2 cellular contexts compared by ENCODE assay signal in the genomic region with DNA sequence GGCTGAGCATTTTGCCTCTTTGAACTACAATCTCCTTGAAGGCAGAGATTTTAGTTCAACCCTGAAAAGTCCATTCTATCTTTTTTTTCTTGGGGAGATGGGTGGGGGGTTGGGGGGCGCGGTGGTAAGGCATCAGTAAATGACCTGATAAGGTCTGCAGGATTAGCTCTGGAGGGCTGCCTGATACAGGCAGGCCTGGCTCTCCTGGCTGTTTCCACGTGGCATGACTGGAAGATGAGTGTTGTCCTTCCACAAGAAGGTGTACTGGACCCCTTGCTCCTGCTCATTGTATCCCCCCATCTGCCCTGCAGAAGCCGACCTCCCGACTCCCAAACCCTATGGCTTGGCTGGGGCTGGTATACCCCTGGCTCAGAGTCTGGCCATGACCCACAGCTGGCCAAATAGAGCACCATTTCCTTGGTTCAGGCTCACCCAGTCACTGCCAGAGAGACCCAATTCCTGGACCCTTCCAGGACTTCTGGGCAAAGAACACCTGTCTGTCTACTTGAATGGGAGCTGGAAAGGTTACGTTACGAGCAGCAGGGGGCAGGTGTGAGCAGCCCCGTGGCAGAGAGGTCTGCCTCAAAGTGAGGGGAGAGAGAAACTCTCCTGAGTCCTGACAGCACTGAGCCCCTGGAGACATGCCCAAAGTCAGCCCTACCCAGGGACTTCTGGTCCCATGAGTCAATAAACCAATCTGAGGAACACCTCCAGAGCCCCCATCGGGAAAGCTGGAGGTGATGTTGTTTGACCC.
TF ChIP-seq lines count a peak whose summit lies in the region.

No MANE protein-coding gene starts in this region.

TF ChIP-seq in SK-N-SH, 30 proteins besides CTCF, POLR2A, EP300 and RAD21:
- no peak for TF ChIP-seq RCOR1 (IDR thresholded peaks at IDR 0.05; ENCODE audit: low read length)
- TF ChIP-seq, protein P1, sequence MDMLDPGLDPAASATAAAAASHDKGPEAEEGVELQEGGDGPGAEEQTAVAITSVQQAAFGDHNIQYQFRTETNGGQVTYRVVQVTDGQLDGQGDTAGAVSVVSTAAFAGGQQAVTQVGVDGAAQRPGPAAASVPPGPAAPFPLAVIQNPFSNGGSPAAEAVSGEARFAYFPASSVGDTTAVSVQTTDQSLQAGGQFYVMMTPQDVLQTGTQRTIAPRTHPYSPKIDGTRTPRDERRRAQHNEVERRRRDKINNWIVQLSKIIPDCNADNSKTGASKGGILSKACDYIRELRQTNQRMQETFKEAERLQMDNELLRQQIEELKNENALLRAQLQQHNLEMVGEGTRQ (IDR thresholded peaks at IDR 0.05; ENCODE audit: borderline replicate concordance, low read depth, low read length) = no peak
- TF ChIP-seq MEF2A (IDR thresholded peaks at IDR 0.05; ENCODE audit: borderline replicate concordance, low read depth) = no peak
- no peak for TF ChIP-seq JUND (IDR thresholded peaks at IDR 0.05)

TF ChIP-seq in HepG2, 621 proteins besides CTCF, POLR2A, EP300 and RAD21 (continues in another document):
- TF ChIP-seq TEAD3 (CRISPR knock-in tag; optimal IDR thresholded peaks at IDR 0.05; ENCODE audit: borderline replicate concordance) = no peak
- no peak for TF ChIP-seq LCORL (IDR thresholded peaks at IDR 0.05)
- TF ChIP-seq LCORL (CRISPR knock-in tag; IDR thresholded peaks at IDR 0.05) = no peak
- peak; percentile 21 for TF ChIP-seq RBM22 (optimal IDR thresholded peaks at IDR 0.05; ENCODE audit: low read length)
- TF ChIP-seq HOXA3 (CRISPR knock-in tag; IDR thresholded peaks at IDR 0.05) = 0 out of 2 replicates have a peak, but pooled peaks have one; percentile 13
- TF ChIP-seq GATAD2A (CRISPR knock-in tag; IDR thresholded peaks at IDR 0.05) = 0 out of 2 replicates have a peak, but pooled peaks have one; percentile 10
- no peak for TF ChIP-seq JDP2 (CRISPR knock-in tag; IDR thresholded peaks at IDR 0.05; ENCODE audit: borderline replicate concordance)
- 0 out of 2 replicates have a peak, but pooled peaks have one; percentile 11 for TF ChIP-seq ZFY (CRISPR knock-in tag; IDR thresholded peaks at IDR 0.05)
- TF ChIP-seq NFYC (CRISPR knock-in tag; IDR thresholded peaks at IDR 0.05) = no peak
- TF ChIP-seq, protein P2, sequence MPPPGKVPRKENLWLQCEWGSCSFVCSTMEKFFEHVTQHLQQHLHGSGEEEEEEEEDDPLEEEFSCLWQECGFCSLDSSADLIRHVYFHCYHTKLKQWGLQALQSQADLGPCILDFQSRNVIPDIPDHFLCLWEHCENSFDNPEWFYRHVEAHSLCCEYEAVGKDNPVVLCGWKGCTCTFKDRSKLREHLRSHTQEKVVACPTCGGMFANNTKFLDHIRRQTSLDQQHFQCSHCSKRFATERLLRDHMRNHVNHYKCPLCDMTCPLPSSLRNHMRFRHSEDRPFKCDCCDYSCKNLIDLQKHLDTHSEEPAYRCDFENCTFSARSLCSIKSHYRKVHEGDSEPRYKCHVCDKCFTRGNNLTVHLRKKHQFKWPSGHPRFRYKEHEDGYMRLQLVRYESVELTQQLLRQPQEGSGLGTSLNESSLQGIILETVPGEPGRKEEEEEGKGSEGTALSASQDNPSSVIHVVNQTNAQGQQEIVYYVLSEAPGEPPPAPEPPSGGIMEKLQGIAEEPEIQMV (CRISPR knock-in tag; IDR thresholded peaks at IDR 0.05; ENCODE audit: low read depth) = no peak
- 0 out of 2 replicates have a peak, but pooled peaks have one; percentile 14 for TF ChIP-seq NFKB2 (CRISPR knock-in tag; IDR thresholded peaks at IDR 0.05; ENCODE audit: borderline replicate concordance)
- TF ChIP-seq, protein P3, sequence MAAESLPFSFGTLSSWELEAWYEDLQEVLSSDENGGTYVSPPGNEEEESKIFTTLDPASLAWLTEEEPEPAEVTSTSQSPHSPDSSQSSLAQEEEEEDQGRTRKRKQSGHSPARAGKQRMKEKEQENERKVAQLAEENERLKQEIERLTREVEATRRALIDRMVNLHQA (CRISPR knock-in tag; IDR thresholded peaks at IDR 0.05) = no peak
- no peak for TF ChIP-seq ZNF775 (CRISPR knock-in tag; IDR thresholded peaks at IDR 0.05; ENCODE audit: borderline replicate concordance)
- TF ChIP-seq, protein P4, sequence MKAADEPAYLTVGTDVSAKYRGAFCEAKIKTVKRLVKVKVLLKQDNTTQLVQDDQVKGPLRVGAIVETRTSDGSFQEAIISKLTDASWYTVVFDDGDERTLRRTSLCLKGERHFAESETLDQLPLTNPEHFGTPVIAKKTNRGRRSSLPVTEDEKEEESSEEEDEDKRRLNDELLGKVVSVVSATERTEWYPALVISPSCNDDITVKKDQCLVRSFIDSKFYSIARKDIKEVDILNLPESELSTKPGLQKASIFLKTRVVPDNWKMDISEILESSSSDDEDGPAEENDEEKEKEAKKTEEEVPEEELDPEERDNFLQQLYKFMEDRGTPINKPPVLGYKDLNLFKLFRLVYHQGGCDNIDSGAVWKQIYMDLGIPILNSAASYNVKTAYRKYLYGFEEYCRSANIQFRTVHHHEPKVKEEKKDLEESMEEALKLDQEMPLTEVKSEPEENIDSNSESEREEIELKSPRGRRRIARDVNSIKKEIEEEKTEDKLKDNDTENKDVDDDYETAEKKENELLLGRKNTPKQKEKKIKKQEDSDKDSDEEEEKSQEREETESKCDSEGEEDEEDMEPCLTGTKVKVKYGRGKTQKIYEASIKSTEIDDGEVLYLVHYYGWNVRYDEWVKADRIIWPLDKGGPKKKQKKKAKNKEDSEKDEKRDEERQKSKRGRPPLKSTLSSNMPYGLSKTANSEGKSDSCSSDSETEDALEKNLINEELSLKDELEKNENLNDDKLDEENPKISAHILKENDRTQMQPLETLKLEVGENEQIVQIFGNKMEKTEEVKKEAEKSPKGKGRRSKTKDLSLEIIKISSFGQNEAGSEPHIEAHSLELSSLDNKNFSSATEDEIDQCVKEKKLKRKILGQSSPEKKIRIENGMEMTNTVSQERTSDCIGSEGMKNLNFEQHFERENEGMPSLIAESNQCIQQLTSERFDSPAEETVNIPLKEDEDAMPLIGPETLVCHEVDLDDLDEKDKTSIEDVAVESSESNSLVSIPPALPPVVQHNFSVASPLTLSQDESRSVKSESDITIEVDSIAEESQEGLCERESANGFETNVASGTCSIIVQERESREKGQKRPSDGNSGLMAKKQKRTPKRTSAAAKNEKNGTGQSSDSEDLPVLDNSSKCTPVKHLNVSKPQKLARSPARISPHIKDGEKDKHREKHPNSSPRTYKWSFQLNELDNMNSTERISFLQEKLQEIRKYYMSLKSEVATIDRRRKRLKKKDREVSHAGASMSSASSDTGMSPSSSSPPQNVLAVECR (CRISPR knock-in tag; IDR thresholded peaks at IDR 0.05; ENCODE audit: borderline replicate concordance) = peak; percentile 42; the same call in 1 of the 2 replicates
- peak; percentile 90 for TF ChIP-seq SMC3 (IDR thresholded peaks at IDR 0.05; ENCODE audit: low read length)
- TF ChIP-seq ZNF713 (CRISPR knock-in tag; IDR thresholded peaks at IDR 0.05) = no peak
- TF ChIP-seq, protein P5, sequence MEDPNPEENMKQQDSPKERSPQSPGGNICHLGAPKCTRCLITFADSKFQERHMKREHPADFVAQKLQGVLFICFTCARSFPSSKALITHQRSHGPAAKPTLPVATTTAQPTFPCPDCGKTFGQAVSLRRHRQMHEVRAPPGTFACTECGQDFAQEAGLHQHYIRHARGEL (CRISPR knock-in tag; IDR thresholded peaks at IDR 0.05) = 0 out of 2 replicates have a peak, but pooled peaks have one; percentile 27
- peak; percentile 20; the same call in 1 of the 2 replicates for TF ChIP-seq SALL1 (CRISPR knock-in tag; IDR thresholded peaks at IDR 0.05)
- 0 out of 2 replicates have a peak, but pooled peaks have one; percentile 4 for TF ChIP-seq POLR2AphosphoS5 (IDR thresholded peaks at IDR 0.05; ENCODE audit: low read depth, low read length)
- TF ChIP-seq SAP130 (CRISPR knock-in tag; IDR thresholded peaks at IDR 0.05; ENCODE audit: low read depth) = peak; percentile 38
- no peak for TF ChIP-seq GFI1 (CRISPR knock-in tag; IDR thresholded peaks at IDR 0.05; ENCODE audit: borderline replicate concordance)
- TF ChIP-seq, protein P6, sequence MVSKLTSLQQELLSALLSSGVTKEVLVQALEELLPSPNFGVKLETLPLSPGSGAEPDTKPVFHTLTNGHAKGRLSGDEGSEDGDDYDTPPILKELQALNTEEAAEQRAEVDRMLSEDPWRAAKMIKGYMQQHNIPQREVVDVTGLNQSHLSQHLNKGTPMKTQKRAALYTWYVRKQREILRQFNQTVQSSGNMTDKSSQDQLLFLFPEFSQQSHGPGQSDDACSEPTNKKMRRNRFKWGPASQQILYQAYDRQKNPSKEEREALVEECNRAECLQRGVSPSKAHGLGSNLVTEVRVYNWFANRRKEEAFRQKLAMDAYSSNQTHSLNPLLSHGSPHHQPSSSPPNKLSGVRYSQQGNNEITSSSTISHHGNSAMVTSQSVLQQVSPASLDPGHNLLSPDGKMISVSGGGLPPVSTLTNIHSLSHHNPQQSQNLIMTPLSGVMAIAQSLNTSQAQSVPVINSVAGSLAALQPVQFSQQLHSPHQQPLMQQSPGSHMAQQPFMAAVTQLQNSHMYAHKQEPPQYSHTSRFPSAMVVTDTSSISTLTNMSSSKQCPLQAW (CRISPR knock-in tag; IDR thresholded peaks at IDR 0.05) = 0 out of 2 replicates have a peak, but pooled peaks have one; percentile 40
- TF ChIP-seq, protein P7, sequence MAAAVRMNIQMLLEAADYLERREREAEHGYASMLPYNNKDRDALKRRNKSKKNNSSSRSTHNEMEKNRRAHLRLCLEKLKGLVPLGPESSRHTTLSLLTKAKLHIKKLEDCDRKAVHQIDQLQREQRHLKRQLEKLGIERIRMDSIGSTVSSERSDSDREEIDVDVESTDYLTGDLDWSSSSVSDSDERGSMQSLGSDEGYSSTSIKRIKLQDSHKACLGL (CRISPR knock-in tag; IDR thresholded peaks at IDR 0.05) = no peak
- TF ChIP-seq, protein P8, sequence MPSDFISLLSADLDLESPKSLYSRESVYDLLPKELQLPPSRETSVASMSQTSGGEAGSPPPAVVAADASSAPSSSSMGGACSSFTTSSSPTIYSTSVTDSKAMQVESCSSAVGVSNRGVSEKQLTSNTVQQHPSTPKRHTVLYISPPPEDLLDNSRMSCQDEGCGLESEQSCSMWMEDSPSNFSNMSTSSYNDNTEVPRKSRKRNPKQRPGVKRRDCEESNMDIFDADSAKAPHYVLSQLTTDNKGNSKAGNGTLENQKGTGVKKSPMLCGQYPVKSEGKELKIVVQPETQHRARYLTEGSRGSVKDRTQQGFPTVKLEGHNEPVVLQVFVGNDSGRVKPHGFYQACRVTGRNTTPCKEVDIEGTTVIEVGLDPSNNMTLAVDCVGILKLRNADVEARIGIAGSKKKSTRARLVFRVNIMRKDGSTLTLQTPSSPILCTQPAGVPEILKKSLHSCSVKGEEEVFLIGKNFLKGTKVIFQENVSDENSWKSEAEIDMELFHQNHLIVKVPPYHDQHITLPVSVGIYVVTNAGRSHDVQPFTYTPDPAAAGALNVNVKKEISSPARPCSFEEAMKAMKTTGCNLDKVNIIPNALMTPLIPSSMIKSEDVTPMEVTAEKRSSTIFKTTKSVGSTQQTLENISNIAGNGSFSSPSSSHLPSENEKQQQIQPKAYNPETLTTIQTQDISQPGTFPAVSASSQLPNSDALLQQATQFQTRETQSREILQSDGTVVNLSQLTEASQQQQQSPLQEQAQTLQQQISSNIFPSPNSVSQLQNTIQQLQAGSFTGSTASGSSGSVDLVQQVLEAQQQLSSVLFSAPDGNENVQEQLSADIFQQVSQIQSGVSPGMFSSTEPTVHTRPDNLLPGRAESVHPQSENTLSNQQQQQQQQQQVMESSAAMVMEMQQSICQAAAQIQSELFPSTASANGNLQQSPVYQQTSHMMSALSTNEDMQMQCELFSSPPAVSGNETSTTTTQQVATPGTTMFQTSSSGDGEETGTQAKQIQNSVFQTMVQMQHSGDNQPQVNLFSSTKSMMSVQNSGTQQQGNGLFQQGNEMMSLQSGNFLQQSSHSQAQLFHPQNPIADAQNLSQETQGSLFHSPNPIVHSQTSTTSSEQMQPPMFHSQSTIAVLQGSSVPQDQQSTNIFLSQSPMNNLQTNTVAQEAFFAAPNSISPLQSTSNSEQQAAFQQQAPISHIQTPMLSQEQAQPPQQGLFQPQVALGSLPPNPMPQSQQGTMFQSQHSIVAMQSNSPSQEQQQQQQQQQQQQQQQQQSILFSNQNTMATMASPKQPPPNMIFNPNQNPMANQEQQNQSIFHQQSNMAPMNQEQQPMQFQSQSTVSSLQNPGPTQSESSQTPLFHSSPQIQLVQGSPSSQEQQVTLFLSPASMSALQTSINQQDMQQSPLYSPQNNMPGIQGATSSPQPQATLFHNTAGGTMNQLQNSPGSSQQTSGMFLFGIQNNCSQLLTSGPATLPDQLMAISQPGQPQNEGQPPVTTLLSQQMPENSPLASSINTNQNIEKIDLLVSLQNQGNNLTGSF (CRISPR knock-in tag; IDR thresholded peaks at IDR 0.05) = 0 out of 2 replicates have a peak, but pooled peaks have one; percentile 10
- peak; percentile 70 for TF ChIP-seq STAG1 (CRISPR knock-in tag; IDR thresholded peaks at IDR 0.05)
- TF ChIP-seq POLR2AphosphoS2 (IDR thresholded peaks at IDR 0.05; ENCODE audit: low read depth, low read length) = peak; percentile 18; the same call in 1 of the 2 replicates
- no peak for TF ChIP-seq SOX6 (IDR thresholded peaks at IDR 0.05)
- TF ChIP-seq SOX6 (CRISPR knock-in tag; IDR thresholded peaks at IDR 0.05) = 0 out of 2 replicates have a peak, but pooled peaks have one; percentile 12
- no peak for TF ChIP-seq SP2 (CRISPR knock-in tag; IDR thresholded peaks at IDR 0.05)
- no peak for TF ChIP-seq ZNF562 (CRISPR knock-in tag; IDR thresholded peaks at IDR 0.05; ENCODE audit: borderline replicate concordance)
- no peak for TF ChIP-seq ZNF567 (CRISPR knock-in tag; IDR thresholded peaks at IDR 0.05; ENCODE audit: borderline replicate concordance)
- TF ChIP-seq ESRRA (CRISPR knock-in tag; IDR thresholded peaks at IDR 0.05; ENCODE audit: low read depth) = 0 out of 2 replicates have a peak, but pooled peaks have one; percentile 27
- TF ChIP-seq, protein P9, sequence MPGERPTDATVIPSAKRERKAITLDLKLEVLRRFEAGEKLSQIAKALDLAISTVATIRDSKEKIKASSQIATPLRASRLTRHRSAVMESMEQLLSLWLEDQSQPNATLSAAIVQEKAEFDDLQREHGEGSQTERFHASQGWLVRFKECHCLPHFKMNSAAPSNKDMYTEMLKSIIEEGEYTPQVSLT (CRISPR knock-in tag; IDR thresholded peaks at IDR 0.05; ENCODE audit: borderline replicate concordance, low read depth) = no peak
- TF ChIP-seq HNF4A (CRISPR knock-in tag; IDR thresholded peaks at IDR 0.05) = 0 out of 2 replicates have a peak, but pooled peaks have one; percentile 19
- TF ChIP-seq FOSL2 (CRISPR knock-in tag; IDR thresholded peaks at IDR 0.05) = peak; percentile 36; the same call in 1 of the 2 replicates
- peak; percentile 20 for TF ChIP-seq XRCC5 (optimal IDR thresholded peaks at IDR 0.05; ENCODE audit: low read length)
- TF ChIP-seq, protein P10, sequence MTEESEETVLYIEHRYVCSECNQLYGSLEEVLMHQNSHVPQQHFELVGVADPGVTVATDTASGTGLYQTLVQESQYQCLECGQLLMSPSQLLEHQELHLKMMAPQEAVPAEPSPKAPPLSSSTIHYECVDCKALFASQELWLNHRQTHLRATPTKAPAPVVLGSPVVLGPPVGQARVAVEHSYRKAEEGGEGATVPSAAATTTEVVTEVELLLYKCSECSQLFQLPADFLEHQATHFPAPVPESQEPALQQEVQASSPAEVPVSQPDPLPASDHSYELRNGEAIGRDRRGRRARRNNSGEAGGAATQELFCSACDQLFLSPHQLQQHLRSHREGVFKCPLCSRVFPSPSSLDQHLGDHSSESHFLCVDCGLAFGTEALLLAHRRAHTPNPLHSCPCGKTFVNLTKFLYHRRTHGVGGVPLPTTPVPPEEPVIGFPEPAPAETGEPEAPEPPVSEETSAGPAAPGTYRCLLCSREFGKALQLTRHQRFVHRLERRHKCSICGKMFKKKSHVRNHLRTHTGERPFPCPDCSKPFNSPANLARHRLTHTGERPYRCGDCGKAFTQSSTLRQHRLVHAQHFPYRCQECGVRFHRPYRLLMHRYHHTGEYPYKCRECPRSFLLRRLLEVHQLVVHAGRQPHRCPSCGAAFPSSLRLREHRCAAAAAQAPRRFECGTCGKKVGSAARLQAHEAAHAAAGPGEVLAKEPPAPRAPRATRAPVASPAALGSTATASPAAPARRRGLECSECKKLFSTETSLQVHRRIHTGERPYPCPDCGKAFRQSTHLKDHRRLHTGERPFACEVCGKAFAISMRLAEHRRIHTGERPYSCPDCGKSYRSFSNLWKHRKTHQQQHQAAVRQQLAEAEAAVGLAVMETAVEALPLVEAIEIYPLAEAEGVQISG (CRISPR knock-in tag; IDR thresholded peaks at IDR 0.05) = 0 out of 2 replicates have a peak, but pooled peaks have one; percentile 9
